In the genomic region with DNA sequence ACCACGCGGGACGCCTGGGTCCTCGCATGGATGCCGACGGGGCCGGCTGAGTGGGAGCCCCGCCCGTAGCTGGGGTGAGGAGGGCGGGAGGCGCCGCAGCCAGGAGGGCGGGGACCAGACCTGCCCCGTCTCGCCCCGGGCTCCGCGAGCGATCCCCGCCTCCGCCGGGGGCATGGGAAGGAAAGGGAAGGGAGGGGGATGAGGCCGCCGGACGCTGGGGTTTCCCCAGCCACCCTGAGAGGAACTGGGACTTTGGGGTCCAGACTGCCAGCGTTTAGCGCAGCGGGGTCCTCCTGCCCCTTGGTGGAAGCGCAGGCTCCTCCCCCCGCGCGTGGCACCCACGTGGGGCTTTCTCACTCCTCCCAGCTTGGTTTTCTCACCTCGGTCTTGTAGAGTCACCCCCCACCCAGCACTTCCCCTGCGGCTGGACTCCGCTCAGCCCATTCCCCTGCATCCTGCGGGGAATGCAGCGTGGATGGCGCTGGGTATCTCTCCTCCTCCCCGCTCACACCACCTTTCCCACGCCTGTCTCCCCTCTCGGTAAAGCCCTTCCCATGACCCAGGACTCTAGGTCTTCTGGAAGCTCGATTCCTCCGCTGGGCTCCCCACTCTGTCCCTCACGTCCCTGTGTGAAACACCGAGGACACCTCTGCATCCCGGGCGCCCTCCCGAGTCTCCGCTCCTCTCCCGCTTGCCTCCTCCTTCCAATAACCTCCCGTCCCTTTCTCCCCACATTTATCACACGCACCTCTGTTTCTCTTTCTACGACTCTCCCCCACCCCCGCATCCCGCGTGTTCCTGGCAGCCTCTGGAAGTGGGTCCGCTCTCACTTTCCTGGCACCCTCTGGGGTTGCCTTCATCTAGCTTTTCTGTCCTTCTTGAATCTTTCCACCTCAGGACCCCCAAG, we compare ENCODE assay signal across 8 cellular contexts. TPM values are rescaled to one million over a fixed set of nuclear protein-coding genes. Genes with fewer than 3 reads are reported as not detected.
A peak's percentile ranks its signal among the peaks of the same experiment; 100 is the strongest.
DNase-seq lines count a peak whose midpoint lies in the region; ATAC-seq and TF ChIP-seq lines count a peak whose summit lies in the region.

No MANE protein-coding gene starts in this region.

- peak overlapping the region; percentile 83 to 94 (median 89) for H3K9ac ChIP-seq in BLaER1 treated with 17β-estradiol and CSF1 and Interleukin-3, amounts not matched to agents 10 nM and 100 nM
- peak overlapping the region; percentile 26 to 53 for H3K9ac ChIP-seq in liver (ENCODE audit: low read depth in 1 of 2, low read length in 2 of 2)

- ATAC-seq in GM19395 (IDR thresholded peaks at IDR 0.05; ENCODE audit: unreplicated experiment) (peak; percentile 37), GM18519 (IDR thresholded peaks at IDR 0.05; ENCODE audit: low FRiP score, unreplicated experiment) (no peak)

- TF ChIP-seq CTCF in chondrocyte (IDR thresholded peaks at IDR 0.05) (no peak), liver (IDR thresholded peaks at IDR 0.05; ENCODE audit: low read depth, low read length, missing input control) (no peak)

- H3K27me3 Mint-ChIP-seq in chondrocyte (ENCODE audit: low read depth), result no peaks in the 10 kb centered on the region

- WGBS in liver, result 3% methylated on average over 58 of the region's 58 CpGs

- H3K27ac ChIP-seq in BLaER1 treated with 17β-estradiol and CSF1 and Interleukin-3, amounts not matched to agents 10 nM and 100 nM, result peak overlapping the region; percentile 76 to 91 (median 86); a peak in 21 of 22 replicates
- peak overlapping the region; percentile 63 to 71 for H3K27ac ChIP-seq in liver (ENCODE audit: low read depth in 1 of 2, low read length in 2 of 2)

- peak overlapping the region; percentile 73 to 97 (median 91) for H3K4me2 ChIP-seq in BLaER1 treated with 17β-estradiol and CSF1 and Interleukin-3, amounts not matched to agents 10 nM and 100 nM

- DNase-seq in Jurkat, Clone E6-1 (ENCODE audit: low read depth, low spot score), result no peak
- peak; percentile 70 for DNase-seq in activated CD4-positive, alpha-beta T cell treated with anti-CD3 and anti-CD28 coated beads for 1 hour
- DNase-seq in chondrocyte (ENCODE audit: low spot score), result no peak
- peak; percentile 66 to 74 for DNase-seq in stimulated activated CD4-positive, alpha-beta T cell treated with anti-CD3 and anti-CD28 coated beads, Interleukin-4, amount 100 ng/mL, for 48 hours (ENCODE audit: low read depth in 2 of 2)

- H3K36me3 Mint-ChIP-seq in chondrocyte (ENCODE audit: low read depth), result peaks cover 9% of the 10 kb centered on the region

- no peaks in the 10 kb centered on the region for H3K9me3 Mint-ChIP-seq in chondrocyte (ENCODE audit: low read depth)

- H3K4me3 Mint-ChIP-seq in chondrocyte (ENCODE audit: unreplicated experiment), result peak overlapping the region; percentile 98

- H3K36me3 ChIP-seq in BLaER1 treated with 17β-estradiol and CSF1 and Interleukin-3, amounts not matched to agents 10 nM and 100 nM, result peaks cover 13 to 36% (median 32%) of the 10 kb centered on the region in 11 experiments; a peak in 21 of 22 replicates
- no peaks in the 10 kb centered on the region for H3K36me3 ChIP-seq in liver (ENCODE audit: control insufficient read depth in 4 of 4, insufficient read depth in 3 of 4, low read depth in 1 of 4, low read length in 3 of 4)

- H3K4me3 ChIP-seq in BLaER1 treated with 17β-estradiol and CSF1 and Interleukin-3, amounts not matched to agents 10 nM and 100 nM, result peak overlapping the region; percentile 87 to 99 (median 94)
- H3K4me3 ChIP-seq in Jurkat, Clone E6-1 (ENCODE audit: low read length), result peak overlapping the region; percentile 81
- peak overlapping the region; percentile 50 to 69 (median 61) for H3K4me3 ChIP-seq in liver (ENCODE audit: low read depth in 1 of 3, low read length in 3 of 3)

- H3K4me1 Mint-ChIP-seq in chondrocyte (ENCODE audit: low read depth), result peaks cover 30% of the 10 kb centered on the region

- H3K27ac Mint-ChIP-seq in chondrocyte (ENCODE audit: unreplicated experiment), result peak overlapping the region; percentile 95

- peaks cover 54 to 70% (median 67%) of the 10 kb centered on the region in 10 experiments for H3K4me1 ChIP-seq in BLaER1 treated with 17β-estradiol and CSF1 and Interleukin-3, amounts not matched to agents 10 nM and 100 nM
- peaks cover 0 to 39% (median 18%) of the 10 kb centered on the region in 4 donors for H3K4me1 ChIP-seq in liver (ENCODE audit: control insufficient read depth in 4 of 4, insufficient read depth in 4 of 4, low read length in 3 of 4)

- no peaks in the 10 kb centered on the region for H3K27me3 ChIP-seq in BLaER1 treated with 17β-estradiol and CSF1 and Interleukin-3, amounts not matched to agents 10 nM and 100 nM
- no peaks in the 10 kb centered on the region for H3K27me3 ChIP-seq in liver (ENCODE audit: control insufficient read depth in 4 of 4, insufficient read depth in 4 of 4, low read length in 3 of 4)

- H4K20me1 ChIP-seq in BLaER1 treated with 17β-estradiol and CSF1 and Interleukin-3, amounts not matched to agents 10 nM and 100 nM, result peaks cover 47 to 78% (median 65%) of the 10 kb centered on the region in 11 experiments

- no peak for TF ChIP-seq RAD21 in liver (IDR thresholded peaks at IDR 0.05)

- no peaks in the 10 kb centered on the region for H3K9me3 ChIP-seq in BLaER1 treated with 17β-estradiol and CSF1 and Interleukin-3, amounts not matched to agents 10 nM and 100 nM (replicated peaks in 1 of 11)
- no peaks in the 10 kb centered on the region for H3K9me3 ChIP-seq in liver (ENCODE audit: control insufficient read depth in 4 of 4, low read length in 3 of 4)

TF ChIP-seq in liver, 16 proteins besides CTCF, POLR2A, EP300 and RAD21 (continues in another document):
- TF ChIP-seq TAF1 (conservative IDR thresholded peaks at IDR 0.05) (no peak), RXRA (IDR thresholded peaks at IDR 0.05) (no peak), SP1 (IDR thresholded peaks at IDR 0.05) (no peak), FOXA1 (IDR thresholded peaks at IDR 0.05) (no peak), HNF4G (IDR thresholded peaks at IDR 0.05) (no peak)
- TF ChIP-seq, protein P1, sequence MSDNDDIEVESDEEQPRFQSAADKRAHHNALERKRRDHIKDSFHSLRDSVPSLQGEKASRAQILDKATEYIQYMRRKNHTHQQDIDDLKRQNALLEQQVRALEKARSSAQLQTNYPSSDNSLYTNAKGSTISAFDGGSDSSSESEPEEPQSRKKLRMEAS (IDR thresholded peaks at IDR 0.05), result no peak
- TF ChIP-seq, protein P2, sequence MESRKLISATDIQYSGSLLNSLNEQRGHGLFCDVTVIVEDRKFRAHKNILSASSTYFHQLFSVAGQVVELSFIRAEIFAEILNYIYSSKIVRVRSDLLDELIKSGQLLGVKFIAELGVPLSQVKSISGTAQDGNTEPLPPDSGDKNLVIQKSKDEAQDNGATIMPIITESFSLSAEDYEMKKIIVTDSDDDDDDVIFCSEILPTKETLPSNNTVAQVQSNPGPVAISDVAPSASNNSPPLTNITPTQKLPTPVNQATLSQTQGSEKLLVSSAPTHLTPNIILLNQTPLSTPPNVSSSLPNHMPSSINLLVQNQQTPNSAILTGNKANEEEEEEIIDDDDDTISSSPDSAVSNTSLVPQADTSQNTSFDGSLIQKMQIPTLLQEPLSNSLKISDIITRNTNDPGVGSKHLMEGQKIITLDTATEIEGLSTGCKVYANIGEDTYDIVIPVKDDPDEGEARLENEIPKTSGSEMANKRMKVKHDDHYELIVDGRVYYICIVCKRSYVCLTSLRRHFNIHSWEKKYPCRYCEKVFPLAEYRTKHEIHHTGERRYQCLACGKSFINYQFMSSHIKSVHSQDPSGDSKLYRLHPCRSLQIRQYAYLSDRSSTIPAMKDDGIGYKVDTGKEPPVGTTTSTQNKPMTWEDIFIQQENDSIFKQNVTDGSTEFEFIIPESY (IDR thresholded peaks at IDR 0.05), result no peak
- TF ChIP-seq, protein P3, sequence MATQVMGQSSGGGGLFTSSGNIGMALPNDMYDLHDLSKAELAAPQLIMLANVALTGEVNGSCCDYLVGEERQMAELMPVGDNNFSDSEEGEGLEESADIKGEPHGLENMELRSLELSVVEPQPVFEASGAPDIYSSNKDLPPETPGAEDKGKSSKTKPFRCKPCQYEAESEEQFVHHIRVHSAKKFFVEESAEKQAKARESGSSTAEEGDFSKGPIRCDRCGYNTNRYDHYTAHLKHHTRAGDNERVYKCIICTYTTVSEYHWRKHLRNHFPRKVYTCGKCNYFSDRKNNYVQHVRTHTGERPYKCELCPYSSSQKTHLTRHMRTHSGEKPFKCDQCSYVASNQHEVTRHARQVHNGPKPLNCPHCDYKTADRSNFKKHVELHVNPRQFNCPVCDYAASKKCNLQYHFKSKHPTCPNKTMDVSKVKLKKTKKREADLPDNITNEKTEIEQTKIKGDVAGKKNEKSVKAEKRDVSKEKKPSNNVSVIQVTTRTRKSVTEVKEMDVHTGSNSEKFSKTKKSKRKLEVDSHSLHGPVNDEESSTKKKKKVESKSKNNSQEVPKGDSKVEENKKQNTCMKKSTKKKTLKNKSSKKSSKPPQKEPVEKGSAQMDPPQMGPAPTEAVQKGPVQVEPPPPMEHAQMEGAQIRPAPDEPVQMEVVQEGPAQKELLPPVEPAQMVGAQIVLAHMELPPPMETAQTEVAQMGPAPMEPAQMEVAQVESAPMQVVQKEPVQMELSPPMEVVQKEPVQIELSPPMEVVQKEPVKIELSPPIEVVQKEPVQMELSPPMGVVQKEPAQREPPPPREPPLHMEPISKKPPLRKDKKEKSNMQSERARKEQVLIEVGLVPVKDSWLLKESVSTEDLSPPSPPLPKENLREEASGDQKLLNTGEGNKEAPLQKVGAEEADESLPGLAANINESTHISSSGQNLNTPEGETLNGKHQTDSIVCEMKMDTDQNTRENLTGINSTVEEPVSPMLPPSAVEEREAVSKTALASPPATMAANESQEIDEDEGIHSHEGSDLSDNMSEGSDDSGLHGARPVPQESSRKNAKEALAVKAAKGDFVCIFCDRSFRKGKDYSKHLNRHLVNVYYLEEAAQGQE (IDR thresholded peaks at IDR 0.05), result no peak

RNA-seq across cellular contexts. Expression of a gene that starts 2.1 kb away (rescaled TPM):
- polyA plus RNA-seq in Jurkat, Clone E6-1 (2012; ENCODE audit: insufficient read depth, insufficient read length), result 113 TPM
- total RNA-seq in chondrocyte, result 188 to 197 TPM (median 195 TPM) in 3 replicates
- total RNA-seq in liver, result 10 to 100 TPM in 1 of 2 donors, 1 to 10 TPM in 1; 4.9 to 10.6 TPM
- polyA plus RNA-seq in liver, result 1 to 10 TPM in 1 of 2 donors, under 1 TPM in 1; 0.83 to 8.9 TPM

RNA-seq across cellular contexts. Expression of a gene that starts 12.4 kb away (rescaled TPM):
- polyA plus RNA-seq in Jurkat, Clone E6-1 (2012; ENCODE audit: insufficient read depth, insufficient read length), result 8.8 TPM
- total RNA-seq in chondrocyte (2.0 to 3.0 TPM (median 2.6 TPM) in 3 replicates), liver (1 to 10 TPM; 2.4 to 2.5 TPM)
- polyA plus RNA-seq in liver, result 1 to 10 TPM; 3.5 to 3.7 TPM

RNA-seq across cellular contexts. Expression of a gene that starts 24.7 kb away (rescaled TPM):
- polyA plus RNA-seq in Jurkat, Clone E6-1 (2012; ENCODE audit: insufficient read depth, insufficient read length), result 12.0 TPM
- total RNA-seq in chondrocyte, result 4.8 to 6.8 TPM (median 5.4 TPM) in 3 replicates
- 1 to 10 TPM; 2.8 to 3.1 TPM for total RNA-seq in liver
- polyA plus RNA-seq in liver, result 1 to 10 TPM; 1.6 to 4.0 TPM

RNA-seq across cellular contexts. Expression of a gene that starts 41.6 kb away (rescaled TPM):
- 25.3 TPM for polyA plus RNA-seq in Jurkat, Clone E6-1 (2012; ENCODE audit: insufficient read depth, insufficient read length)
- total RNA-seq in chondrocyte (21.8 to 33.2 TPM (median 25.5 TPM) in 3 replicates), liver (1 to 10 TPM; 3.8 to 5.6 TPM)
- 1 to 10 TPM; 5.0 to 5.7 TPM for polyA plus RNA-seq in liver

RNA-seq across cellular contexts. Expression of a gene that starts 45.6 kb away (rescaled TPM):
- 97.8 TPM for polyA plus RNA-seq in Jurkat, Clone E6-1 (2012; ENCODE audit: insufficient read depth, insufficient read length)
- total RNA-seq in chondrocyte, result 5.5 to 7.6 TPM (median 6.2 TPM) in 3 replicates
- total RNA-seq in liver, result 10 to 100 TPM in 1 of 2 donors, 1 to 10 TPM in 1; 8.3 to 11.5 TPM
- 10 to 100 TPM; 26.2 to 26.7 TPM for polyA plus RNA-seq in liver

Comparison
In these comparisons a context has a peak if more than half of its experiments do, and no peak if none do; other contexts are left out.
1. DNase-seq: peak in activated CD4-positive, alpha-beta T cell treated with anti-CD3 and anti-CD28 coated beads for 1 hour (single experiment) and stimulated activated CD4-positive, alpha-beta T cell treated with anti-CD3 and anti-CD28 coated beads, Interleukin-4, amount 100 ng/mL, for 48 hours (2 of 2); none in Jurkat, Clone E6-1 (single experiment) and chondrocyte (single experiment).
2. RNA of a gene that starts 2.1 kb away (total RNA-seq): 188 to 197 TPM in chondrocyte; 4.9 to 10.6 TPM in liver; every median in the first group is over 10 times any median in the second.
3. Peak in every context shown above with its lines, with median percentiles within 50 percentile points of each other: H3K4me3 ChIP-seq.